8 cellular contexts compared by ENCODE assay signal in the genomic region with DNA sequence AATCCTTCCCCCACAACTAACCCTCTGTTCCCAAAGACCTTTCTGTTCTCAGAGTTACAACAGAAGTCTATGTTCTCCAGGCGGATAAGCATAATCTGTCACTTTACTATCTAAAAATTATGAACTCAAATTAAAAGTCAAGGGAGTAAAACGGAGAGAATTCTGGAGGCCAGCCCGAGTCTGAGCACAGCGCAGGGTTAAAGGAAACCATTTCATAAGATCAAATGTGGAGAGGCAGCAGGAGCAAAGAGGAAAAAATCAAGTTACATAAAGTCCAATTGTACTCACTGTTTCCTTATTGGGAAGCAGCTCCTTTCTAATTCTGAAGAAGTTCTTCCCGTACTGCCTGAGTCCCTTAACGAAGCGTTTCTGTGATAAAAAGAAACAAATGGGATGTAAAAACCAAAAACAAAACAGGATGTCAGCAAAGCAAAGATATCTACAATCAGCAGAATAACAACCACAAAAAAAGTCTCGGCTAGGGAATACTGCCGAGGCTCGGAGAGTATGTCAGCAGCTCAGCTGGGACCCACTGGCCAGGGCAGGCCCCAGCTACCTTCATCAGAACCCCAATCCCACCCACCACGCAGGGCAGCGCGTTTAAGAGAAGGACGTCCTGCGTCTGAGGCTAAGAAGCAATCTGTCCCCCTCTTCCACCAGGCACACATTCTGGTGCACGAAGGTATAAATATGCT.
DNase-seq lines count a peak whose midpoint lies in the region; ATAC-seq, FAIRE-seq and TF ChIP-seq lines count a peak whose summit lies in the region.

No MANE protein-coding gene starts in this region.

- H3K4me1 ChIP-seq in IMR-90 (ENCODE audit: control insufficient read depth, insufficient read depth, low read length) (peaks cover 22% of the 10 kb centered on the region), thymus (ENCODE audit: control insufficient read depth, insufficient read depth, low read length) (peaks cover 23% of the 10 kb centered on the region)

- 0% methylated on average over 5 of the region's 16 CpGs; no CpG with 5 or more reads in 1 of the 2 experiments for WGBS in IMR-90 (ENCODE audit: extremely low coverage in 2 of 2, insufficient read length in 1 of 2), 2 experiments
- 4% methylated on average over 16 of the region's 16 CpGs for WGBS in thymus

- ATAC-seq in IMR-90 (ENCODE audit: low read depth), result 0 out of 2 replicates have a peak, but pooled peaks have one; percentile 3
- ATAC-seq in GM18498 (IDR thresholded peaks at IDR 0.05; ENCODE audit: unreplicated experiment), result no peak
- no peak for ATAC-seq in GM19351 (IDR thresholded peaks at IDR 0.05; ENCODE audit: unreplicated experiment)

- intact Hi-C loops in IMR-90 (cut with micrococcal nuclease), result loop anchor here (1.0 to 5.0 kb wide), 6 partner anchors 25 to 445 kb away; no protein-coding TSS in a partner anchor

- CTCF ChIA-PET in AG04449 (lab: Yijun Ruan, JAX), result interaction anchor here (1.4 to 5.1 kb wide), 4 partner anchors 8 to 304 kb away, joined by 3 to 49 read pairs (median 9); no protein-coding TSS in a partner anchor
- CTCF ChIA-PET in IMR-90 (lab: Yijun Ruan, JAX), result interaction anchor here (1.5 kb wide), 1 partner anchor 14 kb away, joined by 7 read pairs; no protein-coding TSS in a partner anchor

- H2AFZ ChIP-seq in IMR-90 (replicated peaks; ENCODE audit: low read length, poor library complexity), result peak overlapping the region; percentile 60

- peak overlapping the region; percentile 83 for H4K91ac ChIP-seq in IMR-90 (ENCODE audit: insufficient read depth, low read depth, low read length)

- H3K27me3 ChIP-seq in IMR-90 (ENCODE audit: control insufficient read depth, insufficient read depth, low read length), result no peaks in the 10 kb centered on the region
- no peaks in the 10 kb centered on the region for H3K27me3 ChIP-seq in bronchial epithelial cell (ENCODE audit: control insufficient read depth, insufficient read depth, low read length)
- H3K27me3 ChIP-seq in layer of hippocampus (ENCODE audit: control insufficient read depth, insufficient read depth, low read length), result no peaks in the 10 kb centered on the region
- H3K27me3 ChIP-seq in thymus (ENCODE audit: control insufficient read depth, insufficient read depth), result no peaks in the 10 kb centered on the region

- peak overlapping the region; percentile 35; the same call in 1 of the 2 replicates for H2BK20ac ChIP-seq in IMR-90 (ENCODE audit: low read depth, low read length)

- in situ Hi-C loops in IMR-90 (cut with MboI; ENCODE audit: low sequenced_read_pairs), result no loop called here

- peak overlapping the region; percentile 78 to 84 for H4K8ac ChIP-seq in IMR-90 (ENCODE audit: low read depth in 2 of 2, low read length in 2 of 2)

- no peak for DNase-seq in AG04449 (ENCODE audit: low read depth, low spot score)
- peak; percentile 30 for DNase-seq in IMR-90
- peak; percentile 26 for DNase-seq in bronchial epithelial cell (ENCODE audit: low read depth)
- no peak for DNase-seq in NCI-H510A treated with DMSO at 0.1 percent for 48 hours (lab: John Stamatoyannopoulos, UW)

- H3K23ac ChIP-seq in IMR-90 (ENCODE audit: low read depth, low read length), result peak overlapping the region; percentile 87

- H2BK5ac ChIP-seq in IMR-90 (ENCODE audit: low read depth, low read length, poor library complexity, severe bottlenecking), result peak overlapping the region; percentile 84

- H3K4ac ChIP-seq in IMR-90 (ENCODE audit: low read depth, low read length), result peak overlapping the region; percentile 95

- H3K9ac ChIP-seq in IMR-90 (ENCODE audit: low read depth, low read length), result peak overlapping the region; percentile 100

- peaks cover 17 to 75% of the 10 kb centered on the region in 2 experiments for H3K79me1 ChIP-seq in IMR-90 (ENCODE audit: low read depth in 1 of 2, low read length in 2 of 2)

- H3K4me3 ChIP-seq in AG04449 (ENCODE audit: low read depth, low read length) (peak overlapping the region; percentile 74), IMR-90 (ENCODE audit: insufficient read depth, low read depth, low read length) (peak overlapping the region; percentile 73), bronchial epithelial cell (ENCODE audit: low read depth, low read length) (peak overlapping the region; percentile 74), thymus (ENCODE audit: low read length) (peak overlapping the region; percentile 90)

- no TSS peak for BruUV-seq in IMR-90 (replicated peaks; lab: Mats Ljungman, UMichigan)

- no peaks in the 10 kb centered on the region for H3K9me3 ChIP-seq in IMR-90 (ENCODE audit: control insufficient read depth, insufficient read depth, low read length)
- no peaks in the 10 kb centered on the region for H3K9me3 ChIP-seq in thymus (ENCODE audit: control insufficient read depth)

- H4K20me1 ChIP-seq in IMR-90 (ENCODE audit: insufficient read depth, low read length), result peaks cover 50% of the 10 kb centered on the region

- H2AK5ac ChIP-seq in IMR-90 (ENCODE audit: low read depth, low read length), result peak overlapping the region; percentile 72

- dilution Hi-C loops in IMR-90 (cut with HindIII; ENCODE audit: low sequenced_read_pairs, unreplicated experiment), result no loop called here

- TF ChIP-seq CTCF in AG04449 (IDR thresholded peaks at IDR 0.05; ENCODE audit: insufficient read depth, low read length, missing control alignments) (no peak), IMR-90 (conservative IDR thresholded peaks at IDR 0.05; ENCODE audit: low read depth, low read length) (no peak), bronchial epithelial cell (IDR thresholded peaks at IDR 0.05; ENCODE audit: insufficient read depth, low read length, severe bottlenecking) (no peak)

- peak overlapping the region; percentile 87 for H2BK15ac ChIP-seq in IMR-90 (ENCODE audit: low read depth, low read length)

- H3K4me2 ChIP-seq in IMR-90 (ENCODE audit: low read depth, low read length), result peak overlapping the region; percentile 60

- peaks cover 21% of the 10 kb centered on the region for H3K9me1 ChIP-seq in IMR-90 (ENCODE audit: insufficient read depth, low read length)

- peak overlapping the region; percentile 11 for H2AK9ac ChIP-seq in IMR-90 (replicated peaks; ENCODE audit: low read depth, low read length, poor library complexity)

- H4K5ac ChIP-seq in IMR-90 (ENCODE audit: low read depth, low read length), result peak overlapping the region; percentile 73

- H3K27ac ChIP-seq in IMR-90 (ENCODE audit: insufficient read depth, low read length) (peak overlapping the region; percentile 99), layer of hippocampus (ENCODE audit: low read depth, low read length) (peak overlapping the region; percentile 90), thymus (ENCODE audit: low read depth) (peak overlapping the region; percentile 93)

- H2BK120ac ChIP-seq in IMR-90 (ENCODE audit: low read depth, low read length), result peak overlapping the region; percentile 79

- peak overlapping the region; percentile 95 for H3K18ac ChIP-seq in IMR-90 (ENCODE audit: low read depth, low read length)

- peak overlapping the region; percentile 96 for H3K56ac ChIP-seq in IMR-90 (ENCODE audit: extremely low read depth, insufficient read depth, low read length)

- H3K14ac ChIP-seq in IMR-90 (replicated peaks; ENCODE audit: low read depth, low read length), result peak overlapping the region; percentile 98

- POLR2A ChIA-PET in AG04449 (lab: Yijun Ruan, JAX), result interaction anchor here (0.5 kb wide), 1 partner anchor 404 kb away, joined by 3 read pairs; no protein-coding TSS in a partner anchor
- POLR2A ChIA-PET in IMR-90 (lab: Charles Lee; ENCODE audit: unreplicated experiment), result no interaction called here

- no peak for TF ChIP-seq RAD21 in IMR-90 (IDR thresholded peaks at IDR 0.05; ENCODE audit: low read length)

- no peak for FAIRE-seq in bronchial epithelial cell (lab: Jason Lieb, UNC)

- H3K36me3 ChIP-seq in IMR-90 (ENCODE audit: control insufficient read depth, insufficient read depth, low read length) (peaks cover 19% of the 10 kb centered on the region), bronchial epithelial cell (ENCODE audit: control insufficient read depth, insufficient read depth, low read length) (peaks cover 3% of the 10 kb centered on the region), thymus (ENCODE audit: control insufficient read depth, insufficient read depth) (peaks cover 3% of the 10 kb centered on the region)

- TF ChIP-seq POLR2A in IMR-90 (IDR thresholded peaks at IDR 0.05; ENCODE audit: low read depth, low read length), result no peak

TF ChIP-seq in IMR-90, 13 proteins besides CTCF, POLR2A, EP300 and RAD21:
- TF ChIP-seq NFE2L2 (IDR thresholded peaks at IDR 0.05; ENCODE audit: low read depth, low read length) (no peak), MXI1 (IDR thresholded peaks at IDR 0.05; ENCODE audit: borderline replicate concordance, low read depth, low read length) (no peak), BHLHE40 (IDR thresholded peaks at IDR 0.05; ENCODE audit: low read depth, low read length) (no peak), FOS (IDR thresholded peaks at IDR 0.05; ENCODE audit: low read depth, low read length) (no peak), ELK1 (IDR thresholded peaks at IDR 0.05; ENCODE audit: borderline replicate concordance, low read depth, low read length) (no peak), RFX5 (IDR thresholded peaks at IDR 0.05; ENCODE audit: low read depth, low read length) (no peak), MAFK (IDR thresholded peaks at IDR 0.05; ENCODE audit: low read depth, low read length) (no peak)

Comparison
In these comparisons a context has a peak if more than half of its experiments do, and no peak if none do; other contexts are left out.
1. DNase-seq: peak in IMR-90 (single experiment) and bronchial epithelial cell (single experiment); none in AG04449 (single experiment) and NCI-H510A treated with DMSO at 0.1 percent for 48 hours (single experiment).
2. Peak in every context shown above with its lines, with median percentiles within 50 percentile points of each other: H3K4me3 ChIP-seq and H3K27ac ChIP-seq.